Comparison of ENCODE assay signal across 1 cellular context in genomic region chr12:12725-13640, GRCh38. TPM values are rescaled to one million over a fixed set of nuclear protein-coding genes. Genes with fewer than 3 reads are reported as not detected.
"Had no signal": no experiment of that assay in that cellular context is flagged by ENCODE, and none has a peak within 500 bp of the region (broad histone marks: within the 10 kb centered on the region; RNA-seq: fewer than 3 reads in every experiment).

No MANE protein-coding gene starts in this region.

RNA-seq across cellular contexts. Expression of gene IQSEC3, which starts 53.6 kb away (rescaled TPM):
- total RNA-seq: SK-MEL-5 had no signal
